In genomic region chr12:31828057-31828456, GRCh38 we compare ENCODE assay signal across 18 cellular contexts.
DNase-seq lines count a peak whose midpoint lies in the region; ATAC-seq and TF ChIP-seq lines count a peak whose summit lies in the region.
"Had no signal": no experiment of that assay in that cellular context is flagged by ENCODE, and none has a peak within 500 bp of the region (broad histone marks: within the 10 kb centered on the region; RNA-seq: fewer than 3 reads in every experiment).

No MANE protein-coding gene starts in this region.

- peaks cover 44% of the 10 kb centered on the region for H3K9me3 Mint-ChIP-seq in activated CD8-positive, alpha-beta T cell treated with anti-CD3 and anti-CD28 coated beads for 36 hours
- peaks cover 45% of the 10 kb centered on the region for H3K9me3 Mint-ChIP-seq in activated CD8-positive, alpha-beta T cell treated with anti-CD3 and anti-CD28 coated beads, Interleukin-2, amount 10 ng/mL, durations not matched to agents 7 days and 5 days (ENCODE audit: insufficient read depth)
- H3K9me3 Mint-ChIP-seq in endothelial cell (ENCODE audit: unreplicated experiment), result peaks cover 5% of the 10 kb centered on the region
- H3K9me3 Mint-ChIP-seq in stimulated activated memory B cell treated with anti-CD40 and anti-IgM and Interleukin-4, amounts not matched to agents 10 μg/mL and 1 μg/mL and 100 μg/mL, for 72 hours, result peaks cover 19% of the 10 kb centered on the region

- intact Hi-C loops in activated CD8-positive, alpha-beta T cell treated with anti-CD3 and anti-CD28 coated beads for 36 hours (cut with micrococcal nuclease), result no loop called here

- ATAC-seq in activated CD8-positive, alpha-beta T cell treated with anti-CD3 and anti-CD28 coated beads for 36 hours, result peak; percentile 11
- no peak for ATAC-seq in activated CD8-positive, alpha-beta T cell treated with anti-CD3 and anti-CD28 coated beads, Interleukin-2, amount 10 ng/mL, durations not matched to agents 7 days and 5 days
- ATAC-seq in T-helper 17 cell, result peak; percentile 40
- ATAC-seq in stimulated activated memory B cell treated with anti-CD40 and anti-IgM and Interleukin-4, amounts not matched to agents 10 μg/mL and 1 μg/mL and 100 μg/mL, for 72 hours, result no peak
- ATAC-seq in GM19035 (IDR thresholded peaks at IDR 0.05; ENCODE audit: unreplicated experiment), result no peak
- ATAC-seq: A549 had no signal

- H3K36me3 Mint-ChIP-seq in activated CD8-positive, alpha-beta T cell treated with anti-CD3 and anti-CD28 coated beads for 36 hours (ENCODE audit: low read depth), result peaks cover 25% of the 10 kb centered on the region
- H3K36me3 Mint-ChIP-seq in activated CD8-positive, alpha-beta T cell treated with anti-CD3 and anti-CD28 coated beads, Interleukin-2, amount 10 ng/mL, durations not matched to agents 7 days and 5 days (ENCODE audit: low read depth), result peaks cover 52% of the 10 kb centered on the region
- H3K36me3 Mint-ChIP-seq in T-helper 17 cell (ENCODE audit: low read depth) (peaks cover 2% of the 10 kb centered on the region), endothelial cell (ENCODE audit: low read depth, unreplicated experiment) (peaks cover 7% of the 10 kb centered on the region)
- peaks cover 14% of the 10 kb centered on the region for H3K36me3 Mint-ChIP-seq in stimulated activated memory B cell treated with anti-CD40 and anti-IgM and Interleukin-4, amounts not matched to agents 10 μg/mL and 1 μg/mL and 100 μg/mL, for 72 hours

- no peaks in the 10 kb centered on the region for H3K27me3 Mint-ChIP-seq in activated CD8-positive, alpha-beta T cell treated with anti-CD3 and anti-CD28 coated beads for 36 hours
- no peaks in the 10 kb centered on the region for H3K27me3 Mint-ChIP-seq in activated CD8-positive, alpha-beta T cell treated with anti-CD3 and anti-CD28 coated beads, Interleukin-2, amount 10 ng/mL, durations not matched to agents 7 days and 5 days (ENCODE audit: low read depth)
- no peaks in the 10 kb centered on the region for H3K27me3 Mint-ChIP-seq in T-helper 17 cell
- H3K27me3 Mint-ChIP-seq in endothelial cell (ENCODE audit: unreplicated experiment), result no peaks in the 10 kb centered on the region
- H3K27me3 Mint-ChIP-seq in stimulated activated memory B cell treated with anti-CD40 and anti-IgM and Interleukin-4, amounts not matched to agents 10 μg/mL and 1 μg/mL and 100 μg/mL, for 72 hours, result no peaks in the 10 kb centered on the region

- CTCF ChIA-PET in activated CD8-positive, alpha-beta T cell treated with anti-CD3 and anti-CD28 coated beads for 36 hours (lab: Charles Lee), result interaction anchor here (1.3 kb wide), 1 partner anchor 10 kb away, joined by 3 read pairs; no protein-coding TSS in a partner anchor
- CTCF ChIA-PET in activated CD8-positive, alpha-beta T cell treated with anti-CD3 and anti-CD28 coated beads, Interleukin-2, amount 10 ng/mL, durations not matched to agents 7 days and 5 days (lab: Charles Lee), result no interaction called here

- H3K4me3 Mint-ChIP-seq in activated CD8-positive, alpha-beta T cell treated with anti-CD3 and anti-CD28 coated beads for 36 hours, result no peak overlapping the region
- H3K4me3 Mint-ChIP-seq in activated CD8-positive, alpha-beta T cell treated with anti-CD3 and anti-CD28 coated beads, Interleukin-2, amount 10 ng/mL, durations not matched to agents 7 days and 5 days, result no peak overlapping the region
- H3K4me3 Mint-ChIP-seq in T-helper 17 cell (no peak overlapping the region), endothelial cell (ENCODE audit: unreplicated experiment) (no peak overlapping the region)
- no peak overlapping the region for H3K4me3 Mint-ChIP-seq in stimulated activated memory B cell treated with anti-CD40 and anti-IgM and Interleukin-4, amounts not matched to agents 10 μg/mL and 1 μg/mL and 100 μg/mL, for 72 hours

- H3K9me3 ChIP-seq in T-helper 17 cell (ENCODE audit: control insufficient read depth, low read length, poor library complexity, severe bottlenecking), result no peaks in the 10 kb centered on the region

- no peak for TF ChIP-seq CTCF in activated CD8-positive, alpha-beta T cell treated with anti-CD3 and anti-CD28 coated beads for 36 hours (IDR thresholded peaks at IDR 0.05)
- TF ChIP-seq CTCF in endothelial cell (IDR thresholded peaks at IDR 0.05; ENCODE audit: unreplicated experiment), result no peak

- H3K27ac Mint-ChIP-seq in activated CD8-positive, alpha-beta T cell treated with anti-CD3 and anti-CD28 coated beads for 36 hours, result no peak overlapping the region
- H3K27ac Mint-ChIP-seq in activated CD8-positive, alpha-beta T cell treated with anti-CD3 and anti-CD28 coated beads, Interleukin-2, amount 10 ng/mL, durations not matched to agents 7 days and 5 days, result no peak overlapping the region
- H3K27ac Mint-ChIP-seq in T-helper 17 cell, result peak overlapping the region; percentile 39
- peak overlapping the region; percentile 9 for H3K27ac Mint-ChIP-seq in endothelial cell (ENCODE audit: unreplicated experiment)
- peak overlapping the region; percentile 76 for H3K27ac Mint-ChIP-seq in stimulated activated memory B cell treated with anti-CD40 and anti-IgM and Interleukin-4, amounts not matched to agents 10 μg/mL and 1 μg/mL and 100 μg/mL, for 72 hours

- POLR2A ChIA-PET in activated CD8-positive, alpha-beta T cell treated with anti-CD3 and anti-CD28 coated beads for 36 hours (lab: Charles Lee), result no interaction called here
- POLR2A ChIA-PET in activated CD8-positive, alpha-beta T cell treated with anti-CD3 and anti-CD28 coated beads, Interleukin-2, amount 10 ng/mL, durations not matched to agents 7 days and 5 days (lab: Charles Lee), result no interaction called here

- DNase-seq in activated CD8-positive, alpha-beta T cell treated with anti-CD3 and anti-CD28 coated beads for 36 hours, result no peak
- DNase-seq in activated CD8-positive, alpha-beta T cell treated with anti-CD3 and anti-CD28 coated beads, Interleukin-2, amount 10 ng/mL, durations not matched to agents 7 days and 5 days, result no peak
- no peak for DNase-seq in T-helper 17 cell
- DNase-seq in endothelial cell (ENCODE audit: low spot score), result no peak
- no peak for DNase-seq in hepatic stellate cell (ENCODE audit: low spot score)
- DNase-seq: C1 segment of cervical spinal cord, Caco-2, DMS153, H7, Karpas-422, MG63, NCI-H1092 treated with DMSO at 0.1 percent for 48 hours, NCI-H2081 treated with DMSO at 0.1 percent for 48 hours, NCI-H510A, SHP77 had no signal

- H3K4me1 Mint-ChIP-seq in activated CD8-positive, alpha-beta T cell treated with anti-CD3 and anti-CD28 coated beads for 36 hours (ENCODE audit: low read depth), result peaks cover 34% of the 10 kb centered on the region
- peaks cover 22% of the 10 kb centered on the region for H3K4me1 Mint-ChIP-seq in activated CD8-positive, alpha-beta T cell treated with anti-CD3 and anti-CD28 coated beads, Interleukin-2, amount 10 ng/mL, durations not matched to agents 7 days and 5 days (ENCODE audit: low read depth)
- H3K4me1 Mint-ChIP-seq in T-helper 17 cell (peaks cover 11% of the 10 kb centered on the region), endothelial cell (ENCODE audit: unreplicated experiment) (no peaks in the 10 kb centered on the region)
- H3K4me1 Mint-ChIP-seq in stimulated activated memory B cell treated with anti-CD40 and anti-IgM and Interleukin-4, amounts not matched to agents 10 μg/mL and 1 μg/mL and 100 μg/mL, for 72 hours, result peaks cover 42% of the 10 kb centered on the region

Comparison
In these comparisons a context has a peak if more than half of its experiments do, and no peak if none do; other contexts are left out.
1. ATAC-seq: peak in activated CD8-positive, alpha-beta T cell treated with anti-CD3 and anti-CD28 coated beads for 36 hours (single experiment) and T-helper 17 cell (single experiment); none in activated CD8-positive, alpha-beta T cell treated with anti-CD3 and anti-CD28 coated beads, Interleukin-2, amount 10 ng/mL, durations not matched to agents 7 days and 5 days (single experiment), stimulated activated memory B cell treated with anti-CD40 and anti-IgM and Interleukin-4, amounts not matched to agents 10 μg/mL and 1 μg/mL and 100 μg/mL, for 72 hours (single experiment) and GM19035 (single experiment).
2. H3K27ac Mint-ChIP-seq: peak in T-helper 17 cell (single experiment), endothelial cell (single experiment) and stimulated activated memory B cell treated with anti-CD40 and anti-IgM and Interleukin-4, amounts not matched to agents 10 μg/mL and 1 μg/mL and 100 μg/mL, for 72 hours (single experiment); none in activated CD8-positive, alpha-beta T cell treated with anti-CD3 and anti-CD28 coated beads for 36 hours (single experiment) and activated CD8-positive, alpha-beta T cell treated with anti-CD3 and anti-CD28 coated beads, Interleukin-2, amount 10 ng/mL, durations not matched to agents 7 days and 5 days (single experiment).